In genomic region chr1:51517361-51518032, GRCh38 we compare ENCODE assay signal across 8 cellular contexts. TPM values are rescaled to one million over a fixed set of nuclear protein-coding genes. Genes with fewer than 3 reads are reported as not detected.
DNase-seq lines count a peak whose midpoint lies in the region; ATAC-seq, FAIRE-seq and TF ChIP-seq lines count a peak whose summit lies in the region.

No MANE protein-coding gene starts in this region.

- H3K4me1 ChIP-seq in HUES48 (ENCODE audit: control insufficient read depth, insufficient read depth, low read length), result peaks cover 18% of the 10 kb centered on the region; the same call in 1 of the 2 replicates
- peaks cover 30% of the 10 kb centered on the region for H3K4me1 ChIP-seq in keratinocyte (ENCODE audit: control insufficient read depth, extremely low read depth, insufficient read depth, low read length)

- no peak for ATAC-seq in HG02938 (IDR thresholded peaks at IDR 0.05; ENCODE audit: unreplicated experiment)

- 2 to 6% (median 4%) methylated on average over 7 of the region's 7 CpGs for WGBS in adipose tissue, 3 donors

- H3K9me1 ChIP-seq in keratinocyte (ENCODE audit: control insufficient read depth, extremely low read depth, insufficient read depth, low read length), result no peaks in the 10 kb centered on the region

- peak overlapping the region; percentile 91 for H3K27ac ChIP-seq in HUES48 (ENCODE audit: low read depth, low read length)
- peak overlapping the region; percentile 64 for H3K27ac ChIP-seq in adipose tissue (ENCODE audit: low read depth, low read length)
- H3K27ac ChIP-seq in keratinocyte (ENCODE audit: control insufficient read depth, insufficient read depth, low read length), result peak overlapping the region; percentile 83
- peak overlapping the region; percentile 82 for H3K27ac ChIP-seq in substantia nigra (ENCODE audit: low read depth, low read length, poor library complexity, severe bottlenecking)

- H3K27me3 ChIP-seq in HUES48 (ENCODE audit: control insufficient read depth, insufficient read depth, low read length) (no peaks in the 10 kb centered on the region), keratinocyte (ENCODE audit: control insufficient read depth, extremely low read depth, insufficient read depth, low read length) (no peaks in the 10 kb centered on the region)

- peak overlapping the region; percentile 95 for H3K4me3 ChIP-seq in HUES48 (ENCODE audit: low read depth, low read length)
- H3K4me3 ChIP-seq in keratinocyte (ENCODE audit: control insufficient read depth in 2 of 3, extremely low read depth in 1 of 3, insufficient read depth in 2 of 3, low read depth in 1 of 3, low read length in 3 of 3), result peak overlapping the region; percentile 71 to 85 (median 82)

- FAIRE-seq in keratinocyte (lab: Jason Lieb, UNC), result peak; percentile 91

- peak overlapping the region; percentile 73 for H3K9ac ChIP-seq in HUES48 (ENCODE audit: low read depth, low read length)
- peak overlapping the region; percentile 94 for H3K9ac ChIP-seq in keratinocyte (ENCODE audit: control insufficient read depth, extremely low read depth, insufficient read depth, low read length)

- H3K4me2 ChIP-seq in keratinocyte (ENCODE audit: control insufficient read depth, extremely low read depth, insufficient read depth, low read depth, low read length), result peak overlapping the region; percentile 74

- DNase-seq in Ammon's horn (ENCODE audit: low spot score) (peak; percentile 34), keratinocyte (ENCODE audit: low read depth, low spot score) (no peak), substantia nigra (lab: John Stamatoyannopoulos, UW) (peak in 4 of 49 donors; percentile 28 to 57 (median 42)), activated gamma-delta T cell (lab: John Stamatoyannopoulos, UW) (no peak), NCI-H1105 (lab: John Stamatoyannopoulos, UW) (no peak)

- peaks cover 60% of the 10 kb centered on the region for H3K79me2 ChIP-seq in keratinocyte (ENCODE audit: control insufficient read depth, insufficient read depth, low read length)

- H3K36me3 ChIP-seq in HUES48 (ENCODE audit: control insufficient read depth, insufficient read depth, low read length), result no peaks in the 10 kb centered on the region
- H3K36me3 ChIP-seq in keratinocyte (ENCODE audit: control insufficient read depth in 2 of 2, extremely low read depth in 1 of 2, insufficient read depth in 2 of 2, low read length in 2 of 2), result no peaks in the 10 kb centered on the region

- H2AFZ ChIP-seq in keratinocyte (ENCODE audit: control insufficient read depth, low read length), result peak overlapping the region; percentile 48

- no peaks in the 10 kb centered on the region for H4K20me1 ChIP-seq in keratinocyte (ENCODE audit: control insufficient read depth, extremely low read depth, insufficient read depth, low read length)

- no peak for TF ChIP-seq CTCF in keratinocyte (optimal IDR thresholded peaks at IDR 0.05 in 1 of 3, IDR thresholded peaks at IDR 0.05 in 1 of 3, conservative IDR thresholded peaks at IDR 0.05 in 1 of 3; ENCODE audit: extremely low read depth in 1 of 3, insufficient read depth in 2 of 3, low read length in 3 of 3)

- dilution Hi-C loops in keratinocyte (cut with MboI; ENCODE audit: extremely low pct_ligation_motif_present, low sequenced_read_pairs), result no loop called here

- H3K9me3 ChIP-seq in HUES48 (ENCODE audit: control insufficient read depth, insufficient read depth, low read length), result no peaks in the 10 kb centered on the region
- no peaks in the 10 kb centered on the region for H3K9me3 ChIP-seq in keratinocyte (ENCODE audit: control insufficient read depth, low read depth, low read length)

RNA-seq across cellular contexts. Expression of gene EPS15, which starts 1.6 kb away (rescaled TPM):
- 10 to 100 TPM in 2 of 3 donors, 1 to 10 TPM in 1; 7.9 to 38.2 (median 16.1) TPM for polyA plus RNA-seq in adipose tissue
- polyA plus RNA-seq in keratinocyte, result 19.4 to 35.3 TPM (median 33.2 TPM) in 3 replicates
- 19.7 TPM for polyA plus RNA-seq in keratinocyte (2011; ENCODE audit: low read depth)
- polyA plus RNA-seq in keratinocyte (2011; cell fraction: cytosol; rRNA removed), result 18.5 and 34.7 TPM in 2 replicates
- polyA plus RNA-seq in keratinocyte (2011; cell fraction: nucleus; rRNA removed), result 21.6 and 29.4 TPM in 2 replicates
- polyA plus RNA-seq in keratinocyte (2012; ENCODE audit: low replicate concordance), result 20.2 and 20.4 TPM in 2 replicates
- polyA minus RNA-seq in keratinocyte, result 9.4 to 59.2 TPM (median 30.4 TPM) in 3 replicates
- polyA minus RNA-seq in keratinocyte (2011; cell fraction: cytosol; rRNA and poly(A)+ RNA removed), result 37.0 TPM
- 20.6 and 38.0 TPM in 2 replicates for polyA minus RNA-seq in keratinocyte (2011; cell fraction: nucleus; rRNA and poly(A)+ RNA removed)
